In the genomic region with DNA sequence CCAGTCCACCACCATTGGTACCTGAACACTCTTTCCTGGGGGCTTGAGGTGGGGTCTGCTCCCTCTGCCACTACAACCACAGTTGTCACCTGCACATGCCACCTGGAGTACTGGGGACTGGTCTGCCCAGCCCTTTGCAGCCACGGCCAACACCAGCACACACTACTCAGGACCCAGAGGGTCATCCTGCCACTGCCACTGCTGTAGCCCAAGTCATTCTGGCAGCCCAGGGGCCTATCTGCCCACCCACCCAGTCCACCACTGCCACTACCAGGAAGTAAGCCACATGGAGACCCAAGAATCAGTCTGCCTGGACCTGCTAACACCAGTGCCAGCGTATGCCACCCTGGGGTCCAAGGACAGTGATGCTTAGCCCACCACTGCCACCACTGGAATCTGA, we compare ENCODE assay signal across 1 cellular context.
TF ChIP-seq lines count a peak whose summit lies in the region.

No MANE protein-coding gene starts in this region.

TF ChIP-seq in IMR-90, 13 proteins besides CTCF, POLR2A, EP300 and RAD21:
- TF ChIP-seq CEBPB (IDR thresholded peaks at IDR 0.05; ENCODE audit: low read depth, low read length) (no peak), RFX5 (IDR thresholded peaks at IDR 0.05; ENCODE audit: low read depth, low read length) (no peak), MAFK (IDR thresholded peaks at IDR 0.05; ENCODE audit: low read depth, low read length) (no peak), MAZ (IDR thresholded peaks at IDR 0.05; ENCODE audit: borderline replicate concordance, low read depth, low read length) (no peak), FOS (IDR thresholded peaks at IDR 0.05; ENCODE audit: low read depth, low read length) (no peak), MXI1 (IDR thresholded peaks at IDR 0.05; ENCODE audit: borderline replicate concordance, low read depth, low read length) (no peak), CHD1 (IDR thresholded peaks at IDR 0.05; ENCODE audit: low read depth, low read length) (no peak), SMC3 (IDR thresholded peaks at IDR 0.05; ENCODE audit: low read depth, low read length) (no peak)
- TF ChIP-seq, protein P1, sequence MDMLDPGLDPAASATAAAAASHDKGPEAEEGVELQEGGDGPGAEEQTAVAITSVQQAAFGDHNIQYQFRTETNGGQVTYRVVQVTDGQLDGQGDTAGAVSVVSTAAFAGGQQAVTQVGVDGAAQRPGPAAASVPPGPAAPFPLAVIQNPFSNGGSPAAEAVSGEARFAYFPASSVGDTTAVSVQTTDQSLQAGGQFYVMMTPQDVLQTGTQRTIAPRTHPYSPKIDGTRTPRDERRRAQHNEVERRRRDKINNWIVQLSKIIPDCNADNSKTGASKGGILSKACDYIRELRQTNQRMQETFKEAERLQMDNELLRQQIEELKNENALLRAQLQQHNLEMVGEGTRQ (IDR thresholded peaks at IDR 0.05; ENCODE audit: low read depth, low read length) = no peak
- TF ChIP-seq, protein P2, sequence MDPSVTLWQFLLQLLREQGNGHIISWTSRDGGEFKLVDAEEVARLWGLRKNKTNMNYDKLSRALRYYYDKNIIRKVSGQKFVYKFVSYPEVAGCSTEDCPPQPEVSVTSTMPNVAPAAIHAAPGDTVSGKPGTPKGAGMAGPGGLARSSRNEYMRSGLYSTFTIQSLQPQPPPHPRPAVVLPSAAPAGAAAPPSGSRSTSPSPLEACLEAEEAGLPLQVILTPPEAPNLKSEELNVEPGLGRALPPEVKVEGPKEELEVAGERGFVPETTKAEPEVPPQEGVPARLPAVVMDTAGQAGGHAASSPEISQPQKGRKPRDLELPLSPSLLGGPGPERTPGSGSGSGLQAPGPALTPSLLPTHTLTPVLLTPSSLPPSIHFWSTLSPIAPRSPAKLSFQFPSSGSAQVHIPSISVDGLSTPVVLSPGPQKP (IDR thresholded peaks at IDR 0.05; ENCODE audit: borderline replicate concordance, low read depth, low read length) = no peak
TF ChIP-seq in IMR-90: peak in this region for 0.
